Comparison of ENCODE assay signal across 7 cellular contexts in the genomic region with DNA sequence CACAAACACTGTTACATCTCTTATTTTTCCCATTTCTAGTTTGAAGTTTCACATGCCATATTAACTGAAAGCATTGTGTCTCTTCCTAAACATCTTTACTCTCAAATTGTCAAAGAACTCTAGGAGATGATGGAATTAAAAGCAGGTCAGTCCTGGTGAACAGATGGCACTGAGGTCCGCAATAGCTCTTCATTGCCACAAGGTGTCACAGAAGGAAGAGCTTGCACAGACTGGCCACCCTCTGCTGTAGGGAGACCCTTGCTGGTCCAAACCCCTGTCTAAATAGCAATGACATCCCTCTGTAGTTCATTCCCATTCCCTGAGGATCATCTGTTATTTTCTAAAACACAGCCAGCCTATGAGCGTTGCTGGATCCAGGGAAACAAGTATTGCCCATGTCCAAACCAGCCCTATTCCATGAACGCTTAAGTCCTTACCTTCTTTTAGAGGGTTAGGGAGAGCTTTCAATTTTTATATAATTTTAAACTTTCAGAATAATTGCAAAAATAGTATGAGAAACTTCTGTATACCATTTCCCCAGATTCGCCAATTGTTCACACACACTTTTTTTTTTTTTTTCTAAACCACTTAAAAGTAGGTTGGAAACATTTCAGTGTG. TPM values are rescaled to one million over a fixed set of nuclear protein-coding genes. Genes with fewer than 3 reads are reported as not detected.
DNase-seq lines count a peak whose midpoint lies in the region; ATAC-seq, FAIRE-seq and TF ChIP-seq lines count a peak whose summit lies in the region.

No MANE protein-coding gene starts in this region.

- H3K9me3 Mint-ChIP-seq in glutamatergic neuron (ENCODE audit: unreplicated experiment), result peaks cover 1% of the 10 kb centered on the region
- H3K9me3 Mint-ChIP-seq in activated T-helper 1 cell treated with anti-CD3 and anti-CD28 coated beads, Interleukin-12 subunit alpha, Interleukin-12 subunit beta, Interleukin-2, Interleukin-4 antibody, amounts not matched to agents 30 ng/mL and 10 ng/mL and 1 ng/mL, durations not matched to agents 14 hours and 24 hours and 36 hours, result no peaks in the 10 kb centered on the region

- DNase-seq in RPMI8226 (peak; percentile 24), glutamatergic neuron (peak; percentile 45)
- DNase-seq in activated T-helper 1 cell treated with anti-CD3 and anti-CD28 coated beads, Interleukin-12 subunit alpha, Interleukin-12 subunit beta, Interleukin-2, Interleukin-4 antibody, amounts not matched to agents 30 ng/mL and 10 ng/mL and 1 ng/mL, durations not matched to agents 14 hours and 24 hours and 36 hours (ENCODE audit: low spot score), result no peak
- no peak for DNase-seq in activated CD4-positive, CD25-positive, alpha-beta regulatory T cell treated with anti-CD3 and anti-CD28 coated beads, Interleukin-2, amount 50 U/mL, for 72 hours

- H3K4me3 Mint-ChIP-seq in glutamatergic neuron (ENCODE audit: unreplicated experiment), result no peak overlapping the region
- no peak overlapping the region for H3K4me3 Mint-ChIP-seq in activated T-helper 1 cell treated with anti-CD3 and anti-CD28 coated beads, Interleukin-12 subunit alpha, Interleukin-12 subunit beta, Interleukin-2, Interleukin-4 antibody, amounts not matched to agents 30 ng/mL and 10 ng/mL and 1 ng/mL, durations not matched to agents 14 hours and 24 hours and 36 hours

- H3K27ac Mint-ChIP-seq in glutamatergic neuron (ENCODE audit: unreplicated experiment), result peak overlapping the region; percentile 70
- no peak overlapping the region for H3K27ac Mint-ChIP-seq in activated T-helper 1 cell treated with anti-CD3 and anti-CD28 coated beads, Interleukin-12 subunit alpha, Interleukin-12 subunit beta, Interleukin-2, Interleukin-4 antibody, amounts not matched to agents 30 ng/mL and 10 ng/mL and 1 ng/mL, durations not matched to agents 14 hours and 24 hours and 36 hours

- peak; percentile 51 for FAIRE-seq in G401.6 (lab: Jason Lieb, UNC)

- TF ChIP-seq CTCF in glutamatergic neuron (IDR thresholded peaks at IDR 0.05; ENCODE audit: partially characterized antibody, unreplicated experiment), result peak; percentile 76

- no peaks in the 10 kb centered on the region for H3K36me3 Mint-ChIP-seq in glutamatergic neuron (ENCODE audit: unreplicated experiment)
- H3K36me3 Mint-ChIP-seq in activated T-helper 1 cell treated with anti-CD3 and anti-CD28 coated beads, Interleukin-12 subunit alpha, Interleukin-12 subunit beta, Interleukin-2, Interleukin-4 antibody, amounts not matched to agents 30 ng/mL and 10 ng/mL and 1 ng/mL, durations not matched to agents 14 hours and 24 hours and 36 hours (ENCODE audit: low read depth), result no peaks in the 10 kb centered on the region

- peaks cover 28% of the 10 kb centered on the region for H3K4me1 Mint-ChIP-seq in glutamatergic neuron (ENCODE audit: low read depth, unreplicated experiment)
- no peaks in the 10 kb centered on the region for H3K4me1 Mint-ChIP-seq in activated T-helper 1 cell treated with anti-CD3 and anti-CD28 coated beads, Interleukin-12 subunit alpha, Interleukin-12 subunit beta, Interleukin-2, Interleukin-4 antibody, amounts not matched to agents 30 ng/mL and 10 ng/mL and 1 ng/mL, durations not matched to agents 14 hours and 24 hours and 36 hours (ENCODE audit: low read depth)

- intact Hi-C loops in activated T-helper 1 cell treated with anti-CD3 and anti-CD28 coated beads, Interleukin-12 subunit alpha, Interleukin-12 subunit beta, Interleukin-2, Interleukin-4 antibody, amounts not matched to agents 30 ng/mL and 10 ng/mL and 1 ng/mL, durations not matched to agents 14 hours and 24 hours and 36 hours (cut with micrococcal nuclease), result loop anchor here (1.0 kb wide), 1 partner anchor 127 kb away; no protein-coding TSS in a partner anchor

- peak; percentile 82 for ATAC-seq in GM19452 (IDR thresholded peaks at IDR 0.05; ENCODE audit: unreplicated experiment)
- peak; percentile 56 for ATAC-seq in HG03469 (IDR thresholded peaks at IDR 0.05; ENCODE audit: unreplicated experiment)

- H3K27me3 Mint-ChIP-seq in glutamatergic neuron (ENCODE audit: unreplicated experiment), result no peaks in the 10 kb centered on the region
- H3K27me3 Mint-ChIP-seq in activated T-helper 1 cell treated with anti-CD3 and anti-CD28 coated beads, Interleukin-12 subunit alpha, Interleukin-12 subunit beta, Interleukin-2, Interleukin-4 antibody, amounts not matched to agents 30 ng/mL and 10 ng/mL and 1 ng/mL, durations not matched to agents 14 hours and 24 hours and 36 hours (ENCODE audit: insufficient read depth), result peaks cover 13% of the 10 kb centered on the region

RNA-seq across cellular contexts. Expression of a gene that starts 10.1 kb away (rescaled TPM):
- 389 TPM for total RNA-seq in glutamatergic neuron (ENCODE audit: unreplicated experiment)
- 125 and 128 TPM in 2 replicates for total RNA-seq in activated T-helper 1 cell treated with anti-CD3 and anti-CD28 coated beads, Interleukin-12 subunit alpha, Interleukin-12 subunit beta, Interleukin-2, Interleukin-4 antibody, amounts not matched to agents 30 ng/mL and 10 ng/mL and 1 ng/mL, durations not matched to agents 14 hours and 24 hours and 36 hours

Comparison
In these comparisons a context has a peak if more than half of its experiments do, and no peak if none do; other contexts are left out.
1. DNase-seq: peak in RPMI8226 (single experiment) and glutamatergic neuron (single experiment); none in activated T-helper 1 cell treated with anti-CD3 and anti-CD28 coated beads, Interleukin-12 subunit alpha, Interleukin-12 subunit beta, Interleukin-2, Interleukin-4 antibody, amounts not matched to agents 30 ng/mL and 10 ng/mL and 1 ng/mL, durations not matched to agents 14 hours and 24 hours and 36 hours (single experiment) and activated CD4-positive, CD25-positive, alpha-beta regulatory T cell treated with anti-CD3 and anti-CD28 coated beads, Interleukin-2, amount 50 U/mL, for 72 hours (single experiment).